8 cellular contexts compared by ENCODE assay signal in genomic region chrX:102516314-102516936, GRCh38. TPM values are rescaled to one million over a fixed set of nuclear protein-coding genes. Genes with fewer than 3 reads are reported as not detected.
DNase-seq lines count a peak whose midpoint lies in the region; ATAC-seq, FAIRE-seq and TF ChIP-seq lines count a peak whose summit lies in the region.

TMSB15A (minus strand) TSS chrX:102516739.

- no peaks in the 10 kb centered on the region for H3K36me3 Mint-ChIP-seq in CD4-positive, CD25-positive, alpha-beta regulatory T cell

- H3K4me3 ChIP-seq in CD4-positive, CD25-positive, alpha-beta regulatory T cell (ENCODE audit: low read depth, low read length), result no peak within 1 kb of the TSS
- peak within 1 kb of the TSS; percentile 58 for H3K4me3 ChIP-seq in hepatocyte

- H3K4me3 Mint-ChIP-seq in CD4-positive, CD25-positive, alpha-beta regulatory T cell, result peak within 1 kb of the TSS in 3 of 4 donors; percentile 43 to 80 (median 74)

- no peaks in the 10 kb centered on the region for H4K20me1 ChIP-seq in hepatocyte (ENCODE audit: insufficient read depth, poor library complexity, severe bottlenecking)

- H3K27ac Mint-ChIP-seq in CD4-positive, CD25-positive, alpha-beta regulatory T cell, result no peak within 1 kb of the TSS

- H3K4me1 ChIP-seq in CD4-positive, CD25-positive, alpha-beta regulatory T cell (ENCODE audit: control insufficient read depth, insufficient read depth, low read length, poor library complexity, severe bottlenecking), result peaks cover 6% of the 10 kb centered on the region
- H3K4me1 ChIP-seq in hepatocyte (ENCODE audit: insufficient read depth), result no peaks in the 10 kb centered on the region

- H3K9me3 Mint-ChIP-seq in CD4-positive, CD25-positive, alpha-beta regulatory T cell, result no peaks in the 10 kb centered on the region

- peaks cover 7% of the 10 kb centered on the region for H3K27me3 ChIP-seq in CD4-positive, CD25-positive, alpha-beta regulatory T cell (ENCODE audit: control insufficient read depth, insufficient read depth, low read length)
- H3K27me3 ChIP-seq in hepatocyte, result no peaks in the 10 kb centered on the region

- TF ChIP-seq CTCF in hepatocyte (IDR thresholded peaks at IDR 0.05; ENCODE audit: poor library complexity), result no peak

- no peaks in the 10 kb centered on the region for H3K9me3 ChIP-seq in CD4-positive, CD25-positive, alpha-beta regulatory T cell (ENCODE audit: control insufficient read depth in 2 of 2, low read length in 2 of 2)
- H3K9me3 ChIP-seq in hepatocyte (ENCODE audit: low read depth), result no peaks in the 10 kb centered on the region

- peaks cover 0 to 6% (median 3%) of the 10 kb centered on the region in 4 donors for H3K4me1 Mint-ChIP-seq in CD4-positive, CD25-positive, alpha-beta regulatory T cell

- H3K4me2 ChIP-seq in hepatocyte, result peak within 1 kb of the TSS; percentile 79

- WGBS in hepatocyte (ENCODE audit: low lambda C conversion rate, missing lambda C conversion rate), result 30% methylated on average over 38 of the region's 50 CpGs

- no peaks in the 10 kb centered on the region for H3K36me3 ChIP-seq in CD4-positive, CD25-positive, alpha-beta regulatory T cell (ENCODE audit: control insufficient read depth, insufficient read depth, low read length)
- H3K36me3 ChIP-seq in hepatocyte (replicated peaks; ENCODE audit: insufficient read depth, low read depth), result no peaks in the 10 kb centered on the region

- peaks cover 26% of the 10 kb centered on the region for H3K27me3 Mint-ChIP-seq in CD4-positive, CD25-positive, alpha-beta regulatory T cell

- peak within 1 kb of the TSS; percentile 60 for H2AFZ ChIP-seq in hepatocyte

- no peak for FAIRE-seq in urothelium cell line (lab: Jason Lieb, UNC)

- DNase-seq in CD4-positive, CD25-positive, alpha-beta regulatory T cell, result peak; percentile 9 to 35 (median 19)
- DNase-seq in NCI-H1048 (lab: John Stamatoyannopoulos, UW), result peak; percentile 16
- DNase-seq in T-helper 22 cell (ENCODE audit: low read depth), result peak; percentile 9
- DNase-seq in astrocyte of the hippocampus (ENCODE audit: low read depth, low spot score), result peak; percentile 72
- peak; percentile 73 for DNase-seq in hepatocyte (ENCODE audit: low spot score)
- DNase-seq in retina, result peak; percentile 90
- DNase-seq in urothelium cell line (ENCODE audit: low spot score), result peak; percentile 83

- no peaks in the 10 kb centered on the region for H3K79me2 ChIP-seq in hepatocyte

- H3K27ac ChIP-seq in CD4-positive, CD25-positive, alpha-beta regulatory T cell (ENCODE audit: insufficient read depth, low read length, poor library complexity, severe bottlenecking), result no peak within 1 kb of the TSS
- peak within 1 kb of the TSS; percentile 60 for H3K27ac ChIP-seq in hepatocyte

- peak; percentile 53 to 69 for ATAC-seq in CD4-positive, CD25-positive, alpha-beta regulatory T cell (ENCODE audit: low read depth in 2 of 2)
- peak; percentile 89 for ATAC-seq in GM21723 (IDR thresholded peaks at IDR 0.05; ENCODE audit: unreplicated experiment)

- no peaks in the 10 kb centered on the region for H3K9me2 ChIP-seq in hepatocyte (replicated peaks; ENCODE audit: insufficient read depth)

RNA-seq across cellular contexts. Expression of gene TMSB15A, which starts in this region (rescaled TPM):
- not detected for total RNA-seq in CD4-positive, CD25-positive, alpha-beta regulatory T cell
- polyA plus RNA-seq in CD4-positive, CD25-positive, alpha-beta regulatory T cell, result not detected
- total RNA-seq in hepatocyte, result 45.4 and 55.3 TPM in 2 replicates
- 35.1 and 39.0 TPM in 2 replicates for polyA plus RNA-seq in hepatocyte

Comparison
In these comparisons a context has a peak if more than half of its experiments do, and no peak if none do; other contexts are left out.
1. RNA of gene TMSB15A (total RNA-seq): 45.4 to 55.3 TPM in hepatocyte; not detected in CD4-positive, CD25-positive, alpha-beta regulatory T cell (single experiment); every median in the first group is over 10 times any median in the second.
2. RNA of gene TMSB15A (polyA plus RNA-seq): 35.1 to 39.0 TPM in hepatocyte; not detected in CD4-positive, CD25-positive, alpha-beta regulatory T cell; every median in the first group is over 10 times any median in the second.
3. Peak in DNase-seq and ATAC-seq in CD4-positive, CD25-positive, alpha-beta regulatory T cell; RNA of the gene not detected or under 1 TPM.
4. DNase-seq: peak in every context shown above with its lines; median percentile 90 in retina; 83 in urothelium cell line; 73 in hepatocyte; 72 in astrocyte of the hippocampus; 19 in CD4-positive, CD25-positive, alpha-beta regulatory T cell; 16 in NCI-H1048; 9 in T-helper 22 cell.